Comparison of ENCODE assay signal across 22 cellular contexts in the genomic region with DNA sequence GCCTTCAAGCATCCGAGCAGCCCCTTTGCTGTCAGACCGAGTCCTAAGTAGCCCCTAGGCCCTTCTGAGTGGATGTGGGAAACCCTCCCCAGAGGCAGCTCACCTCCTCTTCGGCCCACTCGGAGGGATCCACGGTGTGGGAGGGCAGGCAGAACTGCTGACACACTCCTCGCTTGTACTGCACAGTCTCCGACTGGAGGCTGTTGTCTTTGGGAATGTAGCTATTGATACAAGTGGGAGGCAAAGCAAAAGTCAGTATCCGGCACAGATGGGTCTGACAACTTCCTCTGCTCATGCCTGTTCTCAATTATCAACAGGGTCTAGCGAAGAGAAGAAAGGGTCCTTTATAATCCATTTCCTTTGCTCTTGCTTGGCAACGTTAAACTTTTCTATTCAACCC. TPM values are rescaled to one million over a fixed set of nuclear protein-coding genes. Genes with fewer than 3 reads are reported as not detected.
DNase-seq lines count a peak whose midpoint lies in the region; ATAC-seq and TF ChIP-seq lines count a peak whose summit lies in the region.
"Had no signal": no experiment of that assay in that cellular context is flagged by ENCODE, and none has a peak within 500 bp of the region (broad histone marks: within the 10 kb centered on the region; RNA-seq: fewer than 3 reads in every experiment).

No MANE protein-coding gene starts in this region.

- H3K4me3 ChIP-seq in HEK293 (ENCODE audit: low read depth, low read length) = no peak overlapping the region
- H3K4me3 ChIP-seq: A549, SK-N-MC had no signal

- H3K27ac ChIP-seq in HEK293 (ENCODE audit: extremely low read depth, low read depth, low read length) = no peak overlapping the region
- H3K27ac ChIP-seq in cingulate gyrus (ENCODE audit: low read depth, low read length) = peak overlapping the region; percentile 42
- H3K27ac ChIP-seq: A549, SK-N-MC had no signal

- CTCF ChIA-PET in HEK293 (lab: Yijun Ruan, JAX) = interaction anchor here (0.6 to 3.0 kb wide), 7 partner anchors 12 to 152 kb away, joined by 3 to 10 read pairs (median 3); no protein-coding TSS in a partner anchor

- no peaks in the 10 kb centered on the region for H3K4me1 ChIP-seq in HEK293 (ENCODE audit: control insufficient read depth, insufficient read depth, low read length)
- H3K4me1 ChIP-seq: A549, BE2C had no signal

- intact Hi-C loops in sciatic nerve (cut with DNase I) = no loop called here

- H3K36me3 ChIP-seq in HEK293 (ENCODE audit: control insufficient read depth in 2 of 2, insufficient read depth in 1 of 2, low read length in 2 of 2) = peaks cover 5 to 27% of the 10 kb centered on the region in 2 experiments; a peak in 2 of 3 replicates
- H3K36me3 ChIP-seq: BE2C had no signal

- H3K9me3 ChIP-seq in HEK293 (ENCODE audit: control insufficient read depth, insufficient read depth, low read depth, low read length) = no peaks in the 10 kb centered on the region
- H3K9me3 ChIP-seq: A549, BE2C had no signal

- ATAC-seq in sciatic nerve = peak; percentile 78
- no peak for ATAC-seq in GM18858 (IDR thresholded peaks at IDR 0.05; ENCODE audit: unreplicated experiment)
- no peak for ATAC-seq in HG03342 (IDR thresholded peaks at IDR 0.05; ENCODE audit: unreplicated experiment)
- ATAC-seq: A549 had no signal

- no peak for TF ChIP-seq CTCF in HEK293 (tag by site-specific recombination; IDR thresholded peaks at IDR 0.05)

- POLR2A ChIA-PET in HEK293 (lab: Yijun Ruan, JAX) = interaction anchor here (0.6 kb wide), 1 partner anchor 95 kb away, joined by 3 read pairs; no protein-coding TSS in a partner anchor

- DNase-seq in islet precursor cell (peak; percentile 50), sciatic nerve (ENCODE audit: low spot score) (no peak), occipital lobe (lab: John Stamatoyannopoulos, UW) (no peak), CD1c-positive myeloid dendritic cell (ENCODE audit: extremely low spot score) (no peak)
- DNase-seq: BE2C; CD4-positive, alpha-beta T cell; Kasumi-1; NCI-H1694; NCI-H2081; NCI-H2171; NCI-H526; OCI-M1; RPMI8226; SHP77 had no signal

TF ChIP-seq in HEK293, 187 proteins besides CTCF, POLR2A, EP300 and RAD21:
- TF ChIP-seq ZNF785 (tag by site-specific recombination; IDR thresholded peaks at IDR 0.05) = no peak
- TF ChIP-seq, protein P1, sequence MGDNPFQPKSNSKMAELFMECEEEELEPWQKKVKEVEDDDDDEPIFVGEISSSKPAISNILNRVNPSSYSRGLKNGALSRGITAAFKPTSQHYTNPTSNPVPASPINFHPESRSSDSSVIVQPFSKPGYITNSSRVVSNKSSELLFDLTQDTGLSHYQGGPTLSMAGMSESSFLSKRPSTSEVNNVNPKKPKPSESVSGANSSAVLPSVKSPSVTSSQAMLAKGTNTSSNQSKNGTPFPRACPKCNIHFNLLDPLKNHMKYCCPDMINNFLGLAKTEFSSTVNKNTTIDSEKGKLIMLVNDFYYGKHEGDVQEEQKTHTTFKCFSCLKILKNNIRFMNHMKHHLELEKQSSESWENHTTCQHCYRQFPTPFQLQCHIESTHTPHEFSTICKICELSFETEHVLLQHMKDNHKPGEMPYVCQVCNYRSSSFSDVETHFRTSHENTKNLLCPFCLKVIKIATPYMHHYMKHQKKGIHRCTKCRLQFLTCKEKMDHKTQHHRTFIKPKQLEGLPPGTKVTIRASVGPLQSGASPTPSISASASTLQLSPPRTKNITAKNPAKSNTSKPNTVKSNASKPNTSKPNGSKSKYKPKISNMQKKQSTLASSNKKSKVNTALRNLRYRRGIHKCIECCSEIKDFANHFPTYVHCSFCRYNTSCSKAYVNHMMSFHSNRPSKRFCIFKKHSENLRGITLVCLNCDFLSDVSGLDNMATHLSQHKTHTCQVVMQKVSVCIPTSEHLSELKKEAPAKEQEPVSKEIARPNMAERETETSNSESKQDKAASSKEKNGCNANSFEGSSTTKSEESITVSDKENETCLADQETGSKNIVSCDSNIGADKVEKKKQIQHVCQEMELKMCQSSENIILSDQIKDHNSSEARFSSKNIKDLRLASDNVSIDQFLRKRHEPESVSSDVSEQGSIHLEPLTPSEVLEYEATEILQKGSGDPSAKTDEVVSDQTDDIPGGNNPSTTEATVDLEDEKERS (tag by site-specific recombination; IDR thresholded peaks at IDR 0.05) = no peak
- TF ChIP-seq EGR2 (tag by site-specific recombination; IDR thresholded peaks at IDR 0.05; ENCODE audit: low read depth) = 0 out of 2 replicates have a peak, but pooled peaks have one; percentile 10
- TF ChIP-seq ZNF146 (tag by site-specific recombination; IDR thresholded peaks at IDR 0.05) = no peak
TF ChIP-seq in HEK293: peak in this region for 1.

RNA-seq across cellular contexts. Expression of a gene that starts 25.9 kb away (rescaled TPM):
- total RNA-seq in sciatic nerve (0.40 TPM), occipital lobe (4.5 TPM)
- total RNA-seq: H4, MCF 10A had no signal
